In the genomic region with DNA sequence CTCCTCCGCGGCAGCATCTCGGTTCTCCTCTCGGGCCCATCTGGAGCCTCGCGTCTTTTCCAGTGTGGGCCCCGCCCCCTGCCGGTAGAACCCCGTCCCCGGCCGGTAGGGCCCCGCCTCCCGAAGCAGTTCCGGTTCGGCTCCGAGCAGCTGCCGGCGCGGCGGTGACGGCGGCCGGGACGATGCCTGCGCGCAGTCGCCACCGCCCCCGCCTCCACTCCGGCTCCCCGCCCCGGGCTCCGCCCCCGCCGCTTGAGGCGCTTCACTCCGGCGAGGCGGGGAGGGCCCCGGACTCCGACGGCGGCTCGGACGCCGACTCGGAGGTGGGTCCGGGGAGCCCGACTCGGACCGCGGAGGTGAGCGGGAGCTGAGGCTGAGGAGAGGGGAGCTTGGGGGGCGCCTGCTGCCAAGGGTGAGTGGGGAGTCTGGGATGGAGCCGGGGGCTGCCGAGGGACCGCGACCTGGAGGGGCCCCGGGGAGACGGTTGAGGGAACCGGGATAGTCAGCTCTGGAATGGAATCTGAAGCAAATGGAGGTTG, we compare ENCODE assay signal across 1 cellular context.
TF ChIP-seq lines count a peak whose summit lies in the region.

A gene (plus strand): TSS at position 290 of the 539 bp plus-strand sequence. CDS start 38,873 bp downstream, outside the sequence.

TF ChIP-seq in WTC11, 78 proteins besides CTCF, POLR2A, EP300 and RAD21 (continued from another document):
- TF ChIP-seq ZNF263 (CRISPR knock-in tag; IDR thresholded peaks at IDR 0.05; ENCODE audit: low read depth): 0 out of 2 replicates have a peak, but pooled peaks have one; percentile 25
- peak; percentile 58; the same call in 1 of the 2 replicates for TF ChIP-seq FOXP1 (CRISPR knock-in tag; IDR thresholded peaks at IDR 0.05; ENCODE audit: borderline replicate concordance)
- TF ChIP-seq ETV6 (CRISPR knock-in tag; IDR thresholded peaks at IDR 0.05): peak; percentile 13; the same call in 1 of the 2 replicates
- TF ChIP-seq SP1 (CRISPR knock-in tag; conservative IDR thresholded peaks at IDR 0.05): 0 out of 2 replicates have a peak, but pooled peaks have one; percentile 68
- TF ChIP-seq, protein P1, sequence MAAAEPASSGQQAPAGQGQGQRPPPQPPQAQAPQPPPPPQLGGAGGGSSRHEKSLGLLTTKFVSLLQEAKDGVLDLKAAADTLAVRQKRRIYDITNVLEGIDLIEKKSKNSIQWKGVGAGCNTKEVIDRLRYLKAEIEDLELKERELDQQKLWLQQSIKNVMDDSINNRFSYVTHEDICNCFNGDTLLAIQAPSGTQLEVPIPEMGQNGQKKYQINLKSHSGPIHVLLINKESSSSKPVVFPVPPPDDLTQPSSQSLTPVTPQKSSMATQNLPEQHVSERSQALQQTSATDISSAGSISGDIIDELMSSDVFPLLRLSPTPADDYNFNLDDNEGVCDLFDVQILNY (CRISPR knock-in tag; IDR thresholded peaks at IDR 0.05): peak; percentile 74; the same call in 1 of the 2 replicates
- TF ChIP-seq, protein P2, sequence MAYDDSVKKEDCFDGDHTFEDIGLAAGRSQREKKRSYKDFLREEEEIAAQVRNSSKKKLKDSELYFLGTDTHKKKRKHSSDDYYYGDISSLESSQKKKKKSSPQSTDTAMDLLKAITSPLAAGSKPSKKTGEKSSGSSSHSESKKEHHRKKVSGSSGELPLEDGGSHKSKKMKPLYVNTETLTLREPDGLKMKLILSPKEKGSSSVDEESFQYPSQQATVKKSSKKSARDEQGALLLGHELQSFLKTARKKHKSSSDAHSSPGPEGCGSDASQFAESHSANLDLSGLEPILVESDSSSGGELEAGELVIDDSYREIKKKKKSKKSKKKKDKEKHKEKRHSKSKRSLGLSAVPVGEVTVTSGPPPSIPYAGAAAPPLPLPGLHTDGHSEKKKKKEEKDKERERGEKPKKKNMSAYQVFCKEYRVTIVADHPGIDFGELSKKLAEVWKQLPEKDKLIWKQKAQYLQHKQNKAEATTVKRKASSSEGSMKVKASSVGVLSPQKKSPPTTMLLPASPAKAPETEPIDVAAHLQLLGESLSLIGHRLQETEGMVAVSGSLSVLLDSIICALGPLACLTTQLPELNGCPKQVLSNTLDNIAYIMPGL (CRISPR knock-in tag; IDR thresholded peaks at IDR 0.05): peak; percentile 88; the same call in 1 of the 2 replicates
- TF ChIP-seq, protein P3, sequence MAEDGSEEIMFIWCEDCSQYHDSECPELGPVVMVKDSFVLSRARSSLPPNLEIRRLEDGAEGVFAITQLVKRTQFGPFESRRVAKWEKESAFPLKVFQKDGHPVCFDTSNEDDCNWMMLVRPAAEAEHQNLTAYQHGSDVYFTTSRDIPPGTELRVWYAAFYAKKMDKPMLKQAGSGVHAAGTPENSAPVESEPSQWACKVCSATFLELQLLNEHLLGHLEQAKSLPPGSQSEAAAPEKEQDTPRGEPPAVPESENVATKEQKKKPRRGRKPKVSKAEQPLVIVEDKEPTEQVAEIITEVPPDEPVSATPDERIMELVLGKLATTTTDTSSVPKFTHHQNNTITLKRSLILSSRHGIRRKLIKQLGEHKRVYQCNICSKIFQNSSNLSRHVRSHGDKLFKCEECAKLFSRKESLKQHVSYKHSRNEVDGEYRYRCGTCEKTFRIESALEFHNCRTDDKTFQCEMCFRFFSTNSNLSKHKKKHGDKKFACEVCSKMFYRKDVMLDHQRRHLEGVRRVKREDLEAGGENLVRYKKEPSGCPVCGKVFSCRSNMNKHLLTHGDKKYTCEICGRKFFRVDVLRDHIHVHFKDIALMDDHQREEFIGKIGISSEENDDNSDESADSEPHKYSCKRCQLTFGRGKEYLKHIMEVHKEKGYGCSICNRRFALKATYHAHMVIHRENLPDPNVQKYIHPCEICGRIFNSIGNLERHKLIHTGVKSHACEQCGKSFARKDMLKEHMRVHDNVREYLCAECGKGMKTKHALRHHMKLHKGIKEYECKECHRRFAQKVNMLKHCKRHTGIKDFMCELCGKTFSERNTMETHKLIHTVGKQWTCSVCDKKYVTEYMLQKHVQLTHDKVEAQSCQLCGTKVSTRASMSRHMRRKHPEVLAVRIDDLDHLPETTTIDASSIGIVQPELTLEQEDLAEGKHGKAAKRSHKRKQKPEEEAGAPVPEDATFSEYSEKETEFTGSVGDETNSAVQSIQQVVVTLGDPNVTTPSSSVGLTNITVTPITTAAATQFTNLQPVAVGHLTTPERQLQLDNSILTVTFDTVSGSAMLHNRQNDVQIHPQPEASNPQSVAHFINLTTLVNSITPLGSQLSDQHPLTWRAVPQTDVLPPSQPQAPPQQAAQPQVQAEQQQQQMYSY (CRISPR knock-in tag; IDR thresholded peaks at IDR 0.05): peak; percentile 7; the same call in 1 of the 2 replicates
- TF ChIP-seq NR2C2 (CRISPR knock-in tag; IDR thresholded peaks at IDR 0.05): peak; percentile 30; the same call in 1 of the 2 replicates
- TF ChIP-seq, protein P4, sequence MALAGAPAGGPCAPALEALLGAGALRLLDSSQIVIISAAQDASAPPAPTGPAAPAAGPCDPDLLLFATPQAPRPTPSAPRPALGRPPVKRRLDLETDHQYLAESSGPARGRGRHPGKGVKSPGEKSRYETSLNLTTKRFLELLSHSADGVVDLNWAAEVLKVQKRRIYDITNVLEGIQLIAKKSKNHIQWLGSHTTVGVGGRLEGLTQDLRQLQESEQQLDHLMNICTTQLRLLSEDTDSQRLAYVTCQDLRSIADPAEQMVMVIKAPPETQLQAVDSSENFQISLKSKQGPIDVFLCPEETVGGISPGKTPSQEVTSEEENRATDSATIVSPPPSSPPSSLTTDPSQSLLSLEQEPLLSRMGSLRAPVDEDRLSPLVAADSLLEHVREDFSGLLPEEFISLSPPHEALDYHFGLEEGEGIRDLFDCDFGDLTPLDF (CRISPR knock-in tag; IDR thresholded peaks at IDR 0.05): peak; percentile 74; the same call in 1 of the 2 replicates
- TF ChIP-seq, protein P5, sequence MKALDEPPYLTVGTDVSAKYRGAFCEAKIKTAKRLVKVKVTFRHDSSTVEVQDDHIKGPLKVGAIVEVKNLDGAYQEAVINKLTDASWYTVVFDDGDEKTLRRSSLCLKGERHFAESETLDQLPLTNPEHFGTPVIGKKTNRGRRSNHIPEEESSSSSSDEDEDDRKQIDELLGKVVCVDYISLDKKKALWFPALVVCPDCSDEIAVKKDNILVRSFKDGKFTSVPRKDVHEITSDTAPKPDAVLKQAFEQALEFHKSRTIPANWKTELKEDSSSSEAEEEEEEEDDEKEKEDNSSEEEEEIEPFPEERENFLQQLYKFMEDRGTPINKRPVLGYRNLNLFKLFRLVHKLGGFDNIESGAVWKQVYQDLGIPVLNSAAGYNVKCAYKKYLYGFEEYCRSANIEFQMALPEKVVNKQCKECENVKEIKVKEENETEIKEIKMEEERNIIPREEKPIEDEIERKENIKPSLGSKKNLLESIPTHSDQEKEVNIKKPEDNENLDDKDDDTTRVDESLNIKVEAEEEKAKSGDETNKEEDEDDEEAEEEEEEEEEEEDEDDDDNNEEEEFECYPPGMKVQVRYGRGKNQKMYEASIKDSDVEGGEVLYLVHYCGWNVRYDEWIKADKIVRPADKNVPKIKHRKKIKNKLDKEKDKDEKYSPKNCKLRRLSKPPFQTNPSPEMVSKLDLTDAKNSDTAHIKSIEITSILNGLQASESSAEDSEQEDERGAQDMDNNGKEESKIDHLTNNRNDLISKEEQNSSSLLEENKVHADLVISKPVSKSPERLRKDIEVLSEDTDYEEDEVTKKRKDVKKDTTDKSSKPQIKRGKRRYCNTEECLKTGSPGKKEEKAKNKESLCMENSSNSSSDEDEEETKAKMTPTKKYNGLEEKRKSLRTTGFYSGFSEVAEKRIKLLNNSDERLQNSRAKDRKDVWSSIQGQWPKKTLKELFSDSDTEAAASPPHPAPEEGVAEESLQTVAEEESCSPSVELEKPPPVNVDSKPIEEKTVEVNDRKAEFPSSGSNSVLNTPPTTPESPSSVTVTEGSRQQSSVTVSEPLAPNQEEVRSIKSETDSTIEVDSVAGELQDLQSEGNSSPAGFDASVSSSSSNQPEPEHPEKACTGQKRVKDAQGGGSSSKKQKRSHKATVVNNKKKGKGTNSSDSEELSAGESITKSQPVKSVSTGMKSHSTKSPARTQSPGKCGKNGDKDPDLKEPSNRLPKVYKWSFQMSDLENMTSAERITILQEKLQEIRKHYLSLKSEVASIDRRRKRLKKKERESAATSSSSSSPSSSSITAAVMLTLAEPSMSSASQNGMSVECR (CRISPR knock-in tag; IDR thresholded peaks at IDR 0.05; ENCODE audit: borderline replicate concordance): peak; percentile 32; the same call in 1 of the 2 replicates
TF ChIP-seq in WTC11: peak in this region for 12.
